8 cellular contexts compared by ENCODE assay signal in the genomic region with DNA sequence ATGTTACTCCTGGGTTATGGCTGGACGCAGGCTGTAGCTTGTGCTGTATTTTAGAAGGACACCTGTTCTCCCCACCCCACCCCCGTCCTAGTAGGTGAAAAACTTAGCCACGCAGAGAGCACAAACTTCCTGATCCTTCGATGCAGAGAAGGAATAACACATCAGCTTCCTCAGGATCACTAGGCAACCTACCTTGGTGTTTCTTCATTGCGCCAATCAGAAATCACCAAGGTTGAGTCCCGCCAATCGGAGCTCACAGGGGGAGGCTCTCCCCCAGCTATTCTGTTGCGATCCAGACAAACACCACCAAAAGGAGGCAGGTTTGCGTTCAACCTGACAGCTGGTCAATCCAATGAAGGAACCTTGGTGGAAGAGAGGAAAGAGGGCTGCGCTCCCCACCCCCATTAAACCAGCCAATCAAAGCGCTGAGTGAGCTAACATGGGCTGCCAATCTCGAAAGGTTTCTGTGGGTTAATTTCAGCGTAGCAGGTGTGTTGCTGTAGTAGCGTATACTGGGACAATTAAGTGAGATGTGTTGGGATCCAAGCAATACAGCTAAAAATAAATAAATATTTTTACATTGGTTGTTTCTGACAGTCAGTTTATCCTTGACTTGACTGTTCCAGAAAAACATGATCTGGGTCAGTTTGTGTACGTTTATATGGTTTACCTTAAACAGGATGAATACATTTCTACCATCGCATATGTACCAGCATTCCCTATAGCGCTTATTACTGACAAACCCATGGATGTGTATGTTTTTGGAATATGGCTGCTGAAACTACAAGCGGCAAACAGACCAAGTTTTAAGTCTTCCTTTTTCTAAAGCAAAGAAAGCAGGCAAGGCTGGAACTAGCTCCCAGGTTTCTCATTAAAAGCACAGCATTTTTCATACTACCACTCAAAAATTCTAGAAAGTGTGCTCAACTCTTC.
DNase-seq lines count a peak whose midpoint lies in the region; ATAC-seq and TF ChIP-seq lines count a peak whose summit lies in the region.

TSS of gene GOLPH3L (minus strand) at position 160 of the 933 bp plus-strand sequence. CDS start 2,316 bp downstream, outside the sequence.

- peak; percentile 96 for DNase-seq in AG10803 (ENCODE audit: low read depth)
- DNase-seq in NCI-H510A treated with DMSO at 0.1 percent for 48 hours (lab: John Stamatoyannopoulos, UW): peak; percentile 99
- DNase-seq in activated CD4-positive, alpha-beta T cell treated with anti-CD3 and anti-CD28 coated beads for 24 hours (ENCODE audit: low read depth in 2 of 2): peak; percentile 79 to 81
- peak; percentile 99 for DNase-seq in kidney glomerular epithelial cell (lab: John Stamatoyannopoulos, UW)
- peak; percentile 63 to 73 for DNase-seq in stimulated activated CD4-positive, alpha-beta T cell treated with anti-CD3 and anti-CD28 coated beads, Interleukin-1b, Interleukin-23, amount 100 ng/mL, for 1 hour (ENCODE audit: low read depth in 2 of 2)

- peak; percentile 36; the same call in 1 of the 2 replicates for TF ChIP-seq CTCF in AG10803 (conservative IDR thresholded peaks at IDR 0.05; ENCODE audit: low read length)

- ATAC-seq in HG03439 (IDR thresholded peaks at IDR 0.05; ENCODE audit: unreplicated experiment): peak; percentile 98

- H3K4me3 ChIP-seq in AG10803 (ENCODE audit: low read length): peak within 1 kb of the TSS; percentile 83

- TF ChIP-seq POLR2A in GM19099 (IDR thresholded peaks at IDR 0.05; ENCODE audit: extremely low read depth, insufficient read length, low read depth): peak; percentile 49

- H3K27ac ChIP-seq in cingulate gyrus (ENCODE audit: low read depth, low read length): peak within 1 kb of the TSS; percentile 30

Comparison
In these comparisons a context has a peak if more than half of its experiments do, and no peak if none do; other contexts are left out.
1. Peak in every context shown above with its lines: DNase-seq, ATAC-seq, H3K4me3 ChIP-seq and H3K27ac ChIP-seq.